Comparison of ENCODE assay signal across 8 cellular contexts in the genomic region with DNA sequence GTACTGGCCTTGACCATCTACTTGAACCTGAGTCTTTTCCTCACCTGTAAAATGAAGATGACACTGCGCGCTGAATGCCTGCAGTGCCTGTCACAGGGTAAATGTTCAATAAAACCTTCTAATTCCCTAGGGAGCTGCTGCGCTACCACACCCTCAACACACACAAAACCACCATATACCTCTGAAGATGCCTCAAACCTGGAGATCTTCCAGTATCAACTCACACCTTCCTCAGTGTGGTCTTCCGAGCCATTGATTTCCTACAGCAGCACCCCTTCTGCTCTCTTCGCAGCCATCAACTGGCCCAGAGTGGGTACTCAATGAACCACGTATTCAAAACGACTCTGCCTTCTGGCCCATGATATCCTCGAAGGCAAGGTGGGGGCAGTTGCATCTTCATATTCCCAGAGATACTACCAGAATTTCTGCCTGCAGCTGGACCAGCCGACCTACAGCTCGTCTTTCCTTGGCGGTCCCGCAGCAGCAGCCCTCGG. TPM values are rescaled to one million over a fixed set of nuclear protein-coding genes. Genes with fewer than 3 reads are reported as not detected.
DNase-seq lines count a peak whose midpoint lies in the region; ATAC-seq, FAIRE-seq and TF ChIP-seq lines count a peak whose summit lies in the region.

No MANE protein-coding gene starts in this region.

- peak; percentile 7 for DNase-seq in EL
- DNase-seq in body of pancreas = no peak
- peak in 1 of 2 donors; percentile 38 for DNase-seq in memory B cell (ENCODE audit: low spot score in 2 of 2)
- no peak for DNase-seq in GM12891 (ENCODE audit: insufficient read length, low spot score)
- DNase-seq in cerebellar cortex (ENCODE audit: low spot score) = no peak
- no peak for DNase-seq in GDM1 (lab: John Stamatoyannopoulos, UW)

- H3K27me3 ChIP-seq in body of pancreas = no peaks in the 10 kb centered on the region

- peaks cover 35% of the 10 kb centered on the region for H3K4me1 Mint-ChIP-seq in memory B cell

- H3K4me1 ChIP-seq in body of pancreas = peaks cover 37% of the 10 kb centered on the region

- ATAC-seq in HG03135 (IDR thresholded peaks at IDR 0.05; ENCODE audit: unreplicated experiment) = peak; percentile 7
- ATAC-seq in body of pancreas = no peak
- ATAC-seq in memory B cell (ENCODE audit: low read depth) = peak; percentile 13
- no peak for ATAC-seq in GM21737 (IDR thresholded peaks at IDR 0.05; ENCODE audit: unreplicated experiment)

- intact Hi-C loops in body of pancreas (cut with DNase I) = no loop called here

- 2 to 5% methylated on average over 10 to 13 of the region's 13 CpGs for WGBS in body of pancreas, 2 donors

- H3K27me3 Mint-ChIP-seq in memory B cell = no peaks in the 10 kb centered on the region

- H3K9me3 Mint-ChIP-seq in memory B cell = no peaks in the 10 kb centered on the region

- TF ChIP-seq CTCF in body of pancreas (IDR thresholded peaks at IDR 0.05) = no peak

- peak overlapping the region; percentile 99 for H3K27ac Mint-ChIP-seq in memory B cell

- H3K36me3 ChIP-seq in body of pancreas (replicated peaks in 1 of 2; ENCODE audit: insufficient read depth in 1 of 2, low read depth in 2 of 2) = peaks cover 0 to 17% of the 10 kb centered on the region in 2 donors

- peak overlapping the region; percentile 95 for H3K4me3 Mint-ChIP-seq in memory B cell

- peak overlapping the region; percentile 91 to 95 (median 93) for H3K27ac ChIP-seq in body of pancreas

- H3K9me3 ChIP-seq in body of pancreas = no peaks in the 10 kb centered on the region

- peak overlapping the region; percentile 74 to 95 for H3K4me3 ChIP-seq in body of pancreas

- no peak for FAIRE-seq in GM12891 (lab: Jason Lieb, UNC)

- TF ChIP-seq POLR2A in body of pancreas (IDR thresholded peaks at IDR 0.05) = no peak
- TF ChIP-seq POLR2A in GM12891 (IDR thresholded peaks at IDR 0.05; ENCODE audit: low read depth, low read length) = no peak

- H3K36me3 Mint-ChIP-seq in memory B cell = peaks cover 17% of the 10 kb centered on the region

TF ChIP-seq in GM12891, 5 proteins besides CTCF, POLR2A, EP300 and RAD21:
- no peak for TF ChIP-seq PAX5 (IDR thresholded peaks at IDR 0.05; ENCODE audit: insufficient read depth, low read length, severe bottlenecking)
- no peak for TF ChIP-seq POLR2AphosphoS5 (IDR thresholded peaks at IDR 0.05; ENCODE audit: low read depth, low read length)
- no peak for TF ChIP-seq SPI1 (IDR thresholded peaks at IDR 0.05; ENCODE audit: low read depth, low read length)
- TF ChIP-seq TAF1 (IDR thresholded peaks at IDR 0.05; ENCODE audit: low read depth, low read length) = no peak
- TF ChIP-seq POU2F2 (IDR thresholded peaks at IDR 0.05; ENCODE audit: low read depth, low read length) = no peak

RNA-seq across cellular contexts. Expression of a gene that starts 0.7 kb away (rescaled TPM):
- 1,000 to 10,000 TPM in 1 of 2 donors, 100 to 1,000 TPM in 1; 396 to 1,369 TPM for total RNA-seq in body of pancreas
- polyA plus RNA-seq in GM12891 (2012; ENCODE audit: low read depth, missing spikeins) = 5,644 TPM

RNA-seq across cellular contexts. Expression of a gene that starts 44.2 kb away (rescaled TPM):
- 1 to 10 TPM; 3.6 to 6.6 TPM for total RNA-seq in body of pancreas
- 0.27 TPM for polyA plus RNA-seq in GM12891 (2012; ENCODE audit: low read depth, missing spikeins)

Comparison
In these comparisons a context has a peak if more than half of its experiments do, and no peak if none do; other contexts are left out.
1. ATAC-seq: peak in HG03135 (single experiment) and memory B cell (single experiment); none in body of pancreas (single experiment) and GM21737 (single experiment).